1 cellular context compared by ENCODE assay signal in the genomic region with DNA sequence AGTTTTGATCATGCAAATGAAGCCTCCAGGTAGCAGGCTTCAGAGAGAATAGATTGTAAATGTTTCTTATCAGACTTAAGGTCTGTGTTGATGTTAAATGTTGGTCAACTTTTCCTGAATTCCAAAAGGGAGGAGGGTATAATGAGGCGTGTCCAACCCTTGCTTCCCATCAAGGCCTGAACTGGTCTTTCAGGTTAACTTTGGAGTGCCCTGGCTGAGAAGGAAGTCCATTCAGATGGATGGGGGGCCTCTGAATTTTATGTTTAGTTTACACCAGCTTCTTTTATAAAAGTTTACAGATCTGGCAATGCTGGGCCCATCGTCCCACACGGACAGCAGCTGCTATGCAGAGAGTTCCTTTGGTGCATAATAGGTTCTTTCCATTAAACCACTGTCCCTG.
TF ChIP-seq lines count a peak whose summit lies in the region.

No MANE protein-coding gene starts in this region.

TF ChIP-seq in WTC11, 78 proteins besides CTCF, POLR2A, EP300 and RAD21 (continued from another document):
- TF ChIP-seq ZBTB21 (CRISPR knock-in tag; IDR thresholded peaks at IDR 0.05; ENCODE audit: borderline replicate concordance) = no peak
